Comparison of ENCODE assay signal across 8 cellular contexts in the genomic region with DNA sequence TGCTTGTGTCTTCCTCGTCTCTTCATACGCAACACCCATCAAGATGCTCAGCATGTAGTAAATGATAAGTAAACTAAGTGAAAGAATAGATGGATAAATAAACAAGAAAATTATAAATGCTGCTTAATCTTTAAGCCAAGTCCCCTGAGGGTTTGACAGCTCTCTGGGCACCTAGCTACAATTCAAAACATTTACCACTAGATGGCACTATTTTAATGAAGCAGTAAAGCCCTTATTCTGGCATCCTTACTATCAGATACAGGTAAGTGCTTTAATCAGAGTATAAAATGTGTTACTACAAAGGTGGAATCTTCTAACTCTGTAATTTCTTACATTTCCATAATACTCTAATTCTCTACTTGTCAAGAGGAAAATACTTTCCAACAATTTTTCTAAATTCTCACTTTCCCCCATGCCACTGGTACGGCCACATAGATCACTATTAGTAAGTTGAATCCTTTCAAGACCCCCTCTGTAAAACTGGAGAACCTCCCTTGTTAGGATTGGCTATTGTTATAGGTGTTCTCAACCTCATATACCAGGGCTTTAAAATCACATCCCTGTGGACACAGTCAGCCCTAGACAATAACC.
DNase-seq lines count a peak whose midpoint lies in the region; ATAC-seq and TF ChIP-seq lines count a peak whose summit lies in the region.

No MANE protein-coding gene starts in this region.

- no peaks in the 10 kb centered on the region for H3K9me3 Mint-ChIP-seq in activated naive CD4-positive, alpha-beta T cell treated with anti-CD3 and anti-CD28 coated beads, Interleukin-2, amount 50 U/mL, for 72 hours
- H3K9me3 Mint-ChIP-seq in stimulated activated naive CD8-positive, alpha-beta T cell treated with anti-CD3 and anti-CD28 coated beads, Interleukin-15, amount 100 ng/mL, for 72 hours: no peaks in the 10 kb centered on the region

- no peak overlapping the region for H3K4me3 ChIP-seq in WERI-Rb-1 (ENCODE audit: low read depth, low read length)
- no peak overlapping the region for H3K4me3 ChIP-seq in right atrium auricular region

- no peaks in the 10 kb centered on the region for H3K36me3 ChIP-seq in WERI-Rb-1
- H3K36me3 ChIP-seq in right atrium auricular region: no peaks in the 10 kb centered on the region

- no peak overlapping the region for H3K27ac Mint-ChIP-seq in activated naive CD4-positive, alpha-beta T cell treated with anti-CD3 and anti-CD28 coated beads, Interleukin-2, amount 50 U/mL, for 72 hours
- no peak overlapping the region for H3K27ac Mint-ChIP-seq in stimulated activated naive CD8-positive, alpha-beta T cell treated with anti-CD3 and anti-CD28 coated beads, Interleukin-15, amount 100 ng/mL, for 72 hours

- DNase-seq in activated naive CD4-positive, alpha-beta T cell treated with anti-CD3 and anti-CD28 coated beads, Interleukin-2, amount 50 U/mL, for 72 hours (ENCODE audit: low spot score in 2 of 2): no peak
- DNase-seq in activated naive CD4-positive, alpha-beta T cell treated with anti-CD3 and anti-CD28 coated beads, Interleukin-2, amount 50 U/mL, for 16 hours: no peak
- DNase-seq in NCI-H1694 (lab: John Stamatoyannopoulos, UW) (peak; percentile 29), WERI-Rb-1 (no peak), right atrium auricular region (ENCODE audit: low spot score) (no peak), HK-2 (ENCODE audit: unreplicated experiment) (no peak)
- DNase-seq in stimulated activated naive CD8-positive, alpha-beta T cell treated with anti-CD3 and anti-CD28 coated beads, Interleukin-15, amount 100 ng/mL, for 72 hours: no peak

- 0 out of 2 replicates have a peak, but pooled peaks have one; percentile 22 for TF ChIP-seq CTCF in WERI-Rb-1 (IDR thresholded peaks at IDR 0.05; ENCODE audit: low read depth, low read length)
- peak; percentile 46 to 73 for TF ChIP-seq CTCF in right atrium auricular region (IDR thresholded peaks at IDR 0.05)

- no peak overlapping the region for H3K4me3 Mint-ChIP-seq in stimulated activated naive CD8-positive, alpha-beta T cell treated with anti-CD3 and anti-CD28 coated beads, Interleukin-15, amount 100 ng/mL, for 72 hours

- H3K4me1 ChIP-seq in right atrium auricular region: no peaks in the 10 kb centered on the region

- no peaks in the 10 kb centered on the region for H3K27me3 Mint-ChIP-seq in stimulated activated naive CD8-positive, alpha-beta T cell treated with anti-CD3 and anti-CD28 coated beads, Interleukin-15, amount 100 ng/mL, for 72 hours

- H3K27ac ChIP-seq in WERI-Rb-1 (no peak overlapping the region), right atrium auricular region (no peak overlapping the region)

- H3K36me3 Mint-ChIP-seq in activated naive CD4-positive, alpha-beta T cell treated with anti-CD3 and anti-CD28 coated beads, Interleukin-2, amount 50 U/mL, for 72 hours: no peaks in the 10 kb centered on the region

- no peaks in the 10 kb centered on the region for H3K4me1 Mint-ChIP-seq in stimulated activated naive CD8-positive, alpha-beta T cell treated with anti-CD3 and anti-CD28 coated beads, Interleukin-15, amount 100 ng/mL, for 72 hours

- ATAC-seq in activated naive CD4-positive, alpha-beta T cell treated with anti-CD3 and anti-CD28 coated beads, Interleukin-2, amount 50 U/mL, for 72 hours: peak; percentile 51
- ATAC-seq in HG02798 (IDR thresholded peaks at IDR 0.05; ENCODE audit: poor library complexity, unreplicated experiment): peak; percentile 82
- peak; percentile 75 for ATAC-seq in stimulated activated naive CD8-positive, alpha-beta T cell treated with anti-CD3 and anti-CD28 coated beads, Interleukin-15, amount 100 ng/mL, for 72 hours

- H3K27me3 ChIP-seq in WERI-Rb-1 (ENCODE audit: insufficient read depth, low read depth, severe bottlenecking) (no peaks in the 10 kb centered on the region), right atrium auricular region (no peaks in the 10 kb centered on the region)

- H3K9me3 ChIP-seq in WERI-Rb-1 (ENCODE audit: severe bottlenecking) (no peaks in the 10 kb centered on the region), right atrium auricular region (no peaks in the 10 kb centered on the region)
